ENCODE assay signal across 1 cellular context in the genomic region with DNA sequence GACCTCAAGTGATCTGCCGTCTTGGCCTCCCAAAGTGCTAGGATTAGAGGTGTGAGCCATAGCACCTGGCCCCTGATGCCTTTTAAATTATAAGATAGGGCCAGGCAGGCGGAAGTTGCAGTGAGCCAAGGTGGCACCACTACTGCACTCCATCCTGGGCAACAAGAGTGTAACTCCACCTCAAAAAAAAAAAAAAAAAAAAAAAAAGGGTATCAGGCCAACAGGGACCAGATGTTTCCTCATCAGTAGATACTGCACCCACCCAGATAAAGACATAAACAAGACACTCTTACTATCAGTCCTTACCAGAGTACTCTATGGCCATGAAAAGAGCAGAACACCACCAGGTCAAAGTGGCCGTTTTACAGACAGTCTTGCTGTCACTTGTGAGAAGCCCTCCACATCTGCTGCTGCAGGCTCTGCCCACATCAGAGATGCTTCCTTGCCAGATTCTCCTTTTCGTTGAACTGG.
TF ChIP-seq lines count a peak whose summit lies in the region.

No MANE protein-coding gene starts in this region.

TF ChIP-seq in K562, 482 proteins besides CTCF, POLR2A, EP300 and RAD21 (continued from another document and continues in another):
- TF ChIP-seq DMBX1 (CRISPR knock-in tag; IDR thresholded peaks at IDR 0.05; ENCODE audit: borderline replicate concordance) (peak; percentile 97), CHD2 (IDR thresholded peaks at IDR 0.05; ENCODE audit: low read depth, low read length) (no peak), RUNX1 (IDR thresholded peaks at IDR 0.05; ENCODE audit: low read depth) (peak; percentile 73; the same call in 1 of the 2 replicates), MITF (IDR thresholded peaks at IDR 0.05) (peak; percentile 53; the same call in 1 of the 2 replicates), PHF20 (IDR thresholded peaks at IDR 0.05; ENCODE audit: partially characterized antibody) (no peak), THRA (IDR thresholded peaks at IDR 0.05) (no peak), MNT (conservative IDR thresholded peaks at IDR 0.05) (peak; percentile 30 to 83; a peak in 3 of 4 replicates), FUS (optimal IDR thresholded peaks at IDR 0.05; ENCODE audit: low read depth, low read length) (no peak), RBM39 (optimal IDR thresholded peaks at IDR 0.05; ENCODE audit: low read depth, low read length) (no peak), ZNF699 (CRISPR knock-in tag; IDR thresholded peaks at IDR 0.05; ENCODE audit: insufficient replicate concordance) (no peak), SIN3B (IDR thresholded peaks at IDR 0.05; ENCODE audit: low read depth) (no peak), POLR2AphosphoS5 (IDR thresholded peaks at IDR 0.05; ENCODE audit: control insufficient read depth, insufficient read depth, low read depth, low read length) (peak; percentile 100), PHB2 (IDR thresholded peaks at IDR 0.05; ENCODE audit: low read depth) (peak; percentile 99), SREBF2 (CRISPR knock-in tag; IDR thresholded peaks at IDR 0.05) (no peak), ZNF3 (CRISPR knock-in tag; IDR thresholded peaks at IDR 0.05) (no peak), ESRRA (IDR thresholded peaks at IDR 0.05; ENCODE audit: borderline replicate concordance, low read depth) (no peak; the same call in 1 of the 2 replicates), SIRT6 (IDR thresholded peaks at IDR 0.05; ENCODE audit: low read depth, low read length) (no peak), NUFIP1 (IDR thresholded peaks at IDR 0.05; ENCODE audit: partially characterized antibody) (peak; percentile 60), U2AF1 (optimal IDR thresholded peaks at IDR 0.05; ENCODE audit: low read depth, low read length) (no peak), NR2F6 (CRISPR knock-in tag; IDR thresholded peaks at IDR 0.05) (no peak), HMGXB4 (CRISPR knock-in tag; IDR thresholded peaks at IDR 0.05) (no peak), USF2 (CRISPR knock-in tag; IDR thresholded peaks at IDR 0.05) (no peak), MCM5 (IDR thresholded peaks at IDR 0.05; ENCODE audit: low read depth) (no peak), STAT5A (IDR thresholded peaks at IDR 0.05; ENCODE audit: borderline replicate concordance, low read length) (peak; percentile 99), ZZZ3 (IDR thresholded peaks at IDR 0.05) (no peak), MEIS2 (IDR thresholded peaks at IDR 0.05; ENCODE audit: partially characterized antibody) (peak; percentile 63), SP2 (IDR thresholded peaks at IDR 0.05; ENCODE audit: extremely low read depth, low read depth, low read length, poor library complexity, severe bottlenecking) (no peak), CREB5 (CRISPR knock-in tag; IDR thresholded peaks at IDR 0.05) (no peak), DNMT1 (IDR thresholded peaks at IDR 0.05) (no peak), BDP1 (IDR thresholded peaks at IDR 0.05; ENCODE audit: insufficient read depth, insufficient read length) (no peak), ARHGAP35 (IDR thresholded peaks at IDR 0.05; ENCODE audit: partially characterized antibody) (no peak)
- TF ChIP-seq, protein P1, sequence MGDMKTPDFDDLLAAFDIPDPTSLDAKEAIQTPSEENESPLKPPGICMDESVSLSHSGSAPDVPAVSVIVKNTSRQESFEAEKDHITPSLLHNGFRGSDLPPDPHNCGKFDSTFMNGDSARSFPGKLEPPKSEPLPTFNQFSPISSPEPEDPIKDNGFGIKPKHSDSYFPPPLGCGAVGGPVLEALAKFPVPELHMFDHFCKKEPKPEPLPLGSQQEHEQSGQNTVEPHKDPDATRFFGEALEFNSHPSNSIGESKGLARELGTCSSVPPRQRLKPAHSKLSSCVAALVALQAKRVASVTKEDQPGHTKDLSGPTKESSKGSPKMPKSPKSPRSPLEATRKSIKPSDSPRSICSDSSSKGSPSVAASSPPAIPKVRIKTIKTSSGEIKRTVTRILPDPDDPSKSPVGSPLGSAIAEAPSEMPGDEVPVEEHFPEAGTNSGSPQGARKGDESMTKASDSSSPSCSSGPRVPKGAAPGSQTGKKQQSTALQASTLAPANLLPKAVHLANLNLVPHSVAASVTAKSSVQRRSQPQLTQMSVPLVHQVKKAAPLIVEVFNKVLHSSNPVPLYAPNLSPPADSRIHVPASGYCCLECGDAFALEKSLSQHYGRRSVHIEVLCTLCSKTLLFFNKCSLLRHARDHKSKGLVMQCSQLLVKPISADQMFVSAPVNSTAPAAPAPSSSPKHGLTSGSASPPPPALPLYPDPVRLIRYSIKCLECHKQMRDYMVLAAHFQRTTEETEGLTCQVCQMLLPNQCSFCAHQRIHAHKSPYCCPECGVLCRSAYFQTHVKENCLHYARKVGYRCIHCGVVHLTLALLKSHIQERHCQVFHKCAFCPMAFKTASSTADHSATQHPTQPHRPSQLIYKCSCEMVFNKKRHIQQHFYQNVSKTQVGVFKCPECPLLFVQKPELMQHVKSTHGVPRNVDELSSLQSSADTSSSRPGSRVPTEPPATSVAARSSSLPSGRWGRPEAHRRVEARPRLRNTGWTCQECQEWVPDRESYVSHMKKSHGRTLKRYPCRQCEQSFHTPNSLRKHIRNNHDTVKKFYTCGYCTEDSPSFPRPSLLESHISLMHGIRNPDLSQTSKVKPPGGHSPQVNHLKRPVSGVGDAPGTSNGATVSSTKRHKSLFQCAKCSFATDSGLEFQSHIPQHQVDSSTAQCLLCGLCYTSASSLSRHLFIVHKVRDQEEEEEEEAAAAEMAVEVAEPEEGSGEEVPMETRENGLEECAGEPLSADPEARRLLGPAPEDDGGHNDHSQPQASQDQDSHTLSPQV (IDR thresholded peaks at IDR 0.05): peak; percentile 71
- TF ChIP-seq, protein P2, sequence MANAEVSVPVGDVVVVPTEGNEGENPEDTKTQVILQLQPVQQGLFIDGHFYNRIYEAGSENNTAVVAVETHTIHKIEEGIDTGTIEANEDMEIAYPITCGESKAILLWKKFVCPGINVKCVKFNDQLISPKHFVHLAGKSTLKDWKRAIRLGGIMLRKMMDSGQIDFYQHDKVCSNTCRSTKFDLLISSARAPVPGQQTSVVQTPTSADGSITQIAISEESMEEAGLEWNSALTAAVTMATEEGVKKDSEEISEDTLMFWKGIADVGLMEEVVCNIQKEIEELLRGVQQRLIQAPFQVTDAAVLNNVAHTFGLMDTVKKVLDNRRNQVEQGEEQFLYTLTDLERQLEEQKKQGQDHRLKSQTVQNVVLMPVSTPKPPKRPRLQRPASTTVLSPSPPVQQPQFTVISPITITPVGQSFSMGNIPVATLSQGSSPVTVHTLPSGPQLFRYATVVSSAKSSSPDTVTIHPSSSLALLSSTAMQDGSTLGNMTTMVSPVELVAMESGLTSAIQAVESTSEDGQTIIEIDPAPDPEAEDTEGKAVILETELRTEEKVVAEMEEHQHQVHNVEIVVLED (CRISPR knock-in tag; IDR thresholded peaks at IDR 0.05): no peak
- TF ChIP-seq, protein P3, sequence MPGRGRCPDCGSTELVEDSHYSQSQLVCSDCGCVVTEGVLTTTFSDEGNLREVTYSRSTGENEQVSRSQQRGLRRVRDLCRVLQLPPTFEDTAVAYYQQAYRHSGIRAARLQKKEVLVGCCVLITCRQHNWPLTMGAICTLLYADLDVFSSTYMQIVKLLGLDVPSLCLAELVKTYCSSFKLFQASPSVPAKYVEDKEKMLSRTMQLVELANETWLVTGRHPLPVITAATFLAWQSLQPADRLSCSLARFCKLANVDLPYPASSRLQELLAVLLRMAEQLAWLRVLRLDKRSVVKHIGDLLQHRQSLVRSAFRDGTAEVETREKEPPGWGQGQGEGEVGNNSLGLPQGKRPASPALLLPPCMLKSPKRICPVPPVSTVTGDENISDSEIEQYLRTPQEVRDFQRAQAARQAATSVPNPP (IDR thresholded peaks at IDR 0.05; ENCODE audit: borderline replicate concordance, insufficient read depth, insufficient read length): no peak
- TF ChIP-seq, protein P4, sequence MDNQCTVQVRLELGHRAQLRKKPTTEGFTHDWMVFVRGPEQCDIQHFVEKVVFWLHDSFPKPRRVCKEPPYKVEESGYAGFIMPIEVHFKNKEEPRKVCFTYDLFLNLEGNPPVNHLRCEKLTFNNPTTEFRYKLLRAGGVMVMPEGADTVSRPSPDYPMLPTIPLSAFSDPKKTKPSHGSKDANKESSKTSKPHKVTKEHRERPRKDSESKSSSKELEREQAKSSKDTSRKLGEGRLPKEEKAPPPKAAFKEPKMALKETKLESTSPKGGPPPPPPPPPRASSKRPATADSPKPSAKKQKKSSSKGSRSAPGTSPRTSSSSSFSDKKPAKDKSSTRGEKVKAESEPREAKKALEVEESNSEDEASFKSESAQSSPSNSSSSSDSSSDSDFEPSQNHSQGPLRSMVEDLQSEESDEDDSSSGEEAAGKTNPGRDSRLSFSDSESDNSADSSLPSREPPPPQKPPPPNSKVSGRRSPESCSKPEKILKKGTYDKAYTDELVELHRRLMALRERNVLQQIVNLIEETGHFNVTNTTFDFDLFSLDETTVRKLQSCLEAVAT (IDR thresholded peaks at IDR 0.05): peak; percentile 87 to 90; a peak in 3 of 4 replicates
- TF ChIP-seq, protein P5, sequence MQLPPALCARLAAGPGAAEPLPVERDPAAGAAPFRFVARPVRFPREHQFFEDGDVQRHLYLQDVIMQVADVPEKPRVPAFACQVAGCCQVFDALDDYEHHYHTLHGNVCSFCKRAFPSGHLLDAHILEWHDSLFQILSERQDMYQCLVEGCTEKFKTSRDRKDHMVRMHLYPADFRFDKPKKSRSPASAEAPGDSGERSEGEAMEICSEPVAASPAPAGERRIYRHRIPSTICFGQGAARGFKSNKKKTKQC (CRISPR knock-in tag; IDR thresholded peaks at IDR 0.05): no peak
- TF ChIP-seq, protein P6, sequence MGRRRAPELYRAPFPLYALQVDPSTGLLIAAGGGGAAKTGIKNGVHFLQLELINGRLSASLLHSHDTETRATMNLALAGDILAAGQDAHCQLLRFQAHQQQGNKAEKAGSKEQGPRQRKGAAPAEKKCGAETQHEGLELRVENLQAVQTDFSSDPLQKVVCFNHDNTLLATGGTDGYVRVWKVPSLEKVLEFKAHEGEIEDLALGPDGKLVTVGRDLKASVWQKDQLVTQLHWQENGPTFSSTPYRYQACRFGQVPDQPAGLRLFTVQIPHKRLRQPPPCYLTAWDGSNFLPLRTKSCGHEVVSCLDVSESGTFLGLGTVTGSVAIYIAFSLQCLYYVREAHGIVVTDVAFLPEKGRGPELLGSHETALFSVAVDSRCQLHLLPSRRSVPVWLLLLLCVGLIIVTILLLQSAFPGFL (CRISPR knock-in tag; IDR thresholded peaks at IDR 0.05): no peak
